In the genomic region with DNA sequence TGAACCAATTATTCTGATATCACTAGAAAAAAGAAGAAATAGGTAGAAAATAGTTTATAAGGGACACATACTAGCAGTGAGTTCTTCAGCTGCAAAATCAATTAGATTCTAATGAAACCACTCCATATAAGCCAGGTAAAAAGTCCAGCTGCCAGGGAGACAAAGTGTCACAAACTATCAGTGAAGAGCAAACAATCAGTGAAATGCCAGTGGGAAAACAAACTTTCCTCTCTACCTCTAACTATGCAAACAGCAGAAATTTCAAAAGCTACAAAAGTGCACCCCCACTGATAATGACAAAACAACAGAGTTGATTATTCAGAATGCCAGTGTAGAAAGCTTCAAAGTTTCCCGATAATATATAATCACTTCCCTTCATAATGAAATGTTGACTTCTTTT, we compare ENCODE assay signal across 18 cellular contexts.
"Had no signal": no experiment of that assay in that cellular context is flagged by ENCODE, and none has a peak within 500 bp of the region (broad histone marks: within the 10 kb centered on the region; RNA-seq: fewer than 3 reads in every experiment).

No MANE protein-coding gene starts in this region.

- H3K27ac ChIP-seq: cardiac muscle cell, gastroesophageal sphincter, heart right ventricle, left lung, parathyroid adenoma had no signal

- H3K4me1 ChIP-seq: gastroesophageal sphincter, heart right ventricle, left lung, parathyroid adenoma had no signal

- H3K9me3 ChIP-seq: gastroesophageal sphincter, heart right ventricle, left lung, mucosa of descending colon had no signal

- H3K36me3 Mint-ChIP-seq: activated naive CD4-positive, alpha-beta T cell treated with anti-CD3 and anti-CD28 coated beads, Interleukin-2, amount 50 U/mL, for 72 hours; naive thymus-derived CD8-positive, alpha-beta T cell; WTC11 had no signal

- H3K27me3 ChIP-seq: cardiac muscle cell, gastroesophageal sphincter, heart right ventricle, left lung had no signal

- H3K4me3 Mint-ChIP-seq: activated CD8-positive, alpha-beta T cell treated with anti-CD3 and anti-CD28 coated beads for 36 hours; activated T-cell treated with anti-CD3 and anti-CD28 coated beads, Interleukin-2, amount 50 U/mL, for 4 hours; naive thymus-derived CD8-positive, alpha-beta T cell; WTC11 had no signal

- H3K36me3 ChIP-seq: cardiac muscle cell, gastroesophageal sphincter, heart right ventricle, left lung had no signal

- H3K27me3 Mint-ChIP-seq: activated CD8-positive, alpha-beta T cell treated with anti-CD3 and anti-CD28 coated beads for 36 hours had no signal

- H3K4me3 ChIP-seq: cardiac muscle cell, gastroesophageal sphincter, heart right ventricle, left lung, mucosa of descending colon had no signal

- H3K9ac ChIP-seq: parathyroid adenoma had no signal

- DNase-seq: activated CD4-positive, alpha-beta T cell treated with anti-CD3 and anti-CD28 coated beads for 48 hours; activated CD8-positive, alpha-beta T cell treated with anti-CD3 and anti-CD28 coated beads for 36 hours; activated gamma-delta T cell; activated T-cell treated with anti-CD3 and anti-CD28 coated beads, Interleukin-2, amount 50 U/mL, for 4 hours; heart right ventricle; islet precursor cell; left lung; mucosa of descending colon; naive thymus-derived CD8-positive, alpha-beta T cell; retina; stimulated activated CD4-positive, alpha-beta T cell treated with anti-CD3 and anti-CD28 coated beads, Interleukin-2, amount 100 ng/mL, for 48 hours; stimulated activated naive CD4-positive, alpha-beta T cell; trophoblast cell had no signal

- H3K9me3 Mint-ChIP-seq: activated CD8-positive, alpha-beta T cell treated with anti-CD3 and anti-CD28 coated beads for 36 hours; activated T-cell treated with anti-CD3 and anti-CD28 coated beads, Interleukin-2, amount 50 U/mL, for 4 hours; WTC11 had no signal

- H3K27ac Mint-ChIP-seq: activated CD8-positive, alpha-beta T cell treated with anti-CD3 and anti-CD28 coated beads for 36 hours; activated naive CD4-positive, alpha-beta T cell treated with anti-CD3 and anti-CD28 coated beads, Interleukin-2, amount 50 U/mL, for 72 hours; naive thymus-derived CD8-positive, alpha-beta T cell; WTC11 had no signal

- H3K4me1 Mint-ChIP-seq: naive thymus-derived CD8-positive, alpha-beta T cell had no signal
